Comparison of ENCODE assay signal across 8 cellular contexts in genomic region chr6:111210074-111210729, GRCh38.
A peak's percentile ranks its signal among the peaks of the same experiment; 100 is the strongest.
DNase-seq lines count a peak whose midpoint lies in the region; ATAC-seq, FAIRE-seq and TF ChIP-seq lines count a peak whose summit lies in the region.

No MANE protein-coding gene starts in this region.

- DNase-seq in activated CD4-positive, CD25-positive, alpha-beta regulatory T cell (lab: John Stamatoyannopoulos, UW) = no peak
- DNase-seq in H7 (peak; percentile 42), NCI-H1694 (lab: John Stamatoyannopoulos, UW) (peak; percentile 40), epidermal melanocyte (ENCODE audit: insufficient read length, low spot score) (peak; percentile 60), mucosa of gallbladder (ENCODE audit: low spot score) (peak; percentile 20)

- no peaks in the 10 kb centered on the region for H3K36me3 ChIP-seq in H7 (replicated peaks; ENCODE audit: control insufficient read depth, insufficient read depth, low read length)

- H3K27me3 ChIP-seq in H7 (ENCODE audit: control insufficient read depth, insufficient read depth, low read length) = no peaks in the 10 kb centered on the region

- H3K4me3 ChIP-seq in H7 (ENCODE audit: insufficient read depth, low read depth, low read length) = no peak overlapping the region

- ATAC-seq in activated CD4-positive, CD25-positive, alpha-beta regulatory T cell treated with anti-CD3 and anti-CD28 coated beads, Interleukin-2, amount 50 U/mL, for 24 hours = peak; percentile 30 to 67
- no peak for ATAC-seq in GM18505 (IDR thresholded peaks at IDR 0.05; ENCODE audit: unreplicated experiment)

- peak; percentile 63 for FAIRE-seq in TTC549 (lab: Jason Lieb, UNC)

- no peak for TF ChIP-seq POLR2A in GM18505 (IDR thresholded peaks at IDR 0.05; ENCODE audit: borderline replicate concordance, extremely low read depth, insufficient read depth, insufficient read length)

Comparison
In these comparisons a context has a peak if more than half of its experiments do, and no peak if none do; other contexts are left out.
1. DNase-seq: peak in H7 (single experiment), NCI-H1694 (single experiment), epidermal melanocyte (single experiment) and mucosa of gallbladder (single experiment); none in activated CD4-positive, CD25-positive, alpha-beta regulatory T cell (0 of 4).